9 cellular contexts compared by ENCODE assay signal in genomic region chr11:123457187-123457770, GRCh38. TPM values are rescaled to one million over a fixed set of nuclear protein-coding genes. Genes with fewer than 3 reads are reported as not detected.
DNase-seq lines count a peak whose midpoint lies in the region; ATAC-seq and TF ChIP-seq lines count a peak whose summit lies in the region.
"Had no signal": no experiment of that assay in that cellular context is flagged by ENCODE, and none has a peak within 500 bp of the region (broad histone marks: within the 10 kb centered on the region; RNA-seq: fewer than 3 reads in every experiment).

No MANE protein-coding gene starts in this region.

- peak overlapping the region; percentile 57 for H3K4me2 ChIP-seq in BLaER1

- DNase-seq in M059J (ENCODE audit: low read depth) (peak; percentile 49), medulla oblongata (ENCODE audit: extremely low spot score) (peak; percentile 86), NCI-H1694 (lab: John Stamatoyannopoulos, UW) (no peak), G401 (ENCODE audit: low spot score) (no peak), H4 (ENCODE audit: low spot score) (no peak), foreskin fibroblast (no peak)
- no peak for DNase-seq in activated naive CD8-positive, alpha-beta T cell treated with anti-CD3 and anti-CD28 coated beads, Interleukin-2, amount 10 ng/mL, durations not matched to agents 7 days and 5 days
- DNase-seq: NCI-H1092 treated with DMSO at 0.1 percent for 48 hours had no signal

- peaks cover 26% of the 10 kb centered on the region for H3K36me3 Mint-ChIP-seq in activated naive CD8-positive, alpha-beta T cell treated with anti-CD3 and anti-CD28 coated beads, Interleukin-2, amount 10 ng/mL, durations not matched to agents 7 days and 5 days

- H3K9me3 ChIP-seq in BLaER1, result no peaks in the 10 kb centered on the region

- H3K27me3 Mint-ChIP-seq in activated naive CD8-positive, alpha-beta T cell treated with anti-CD3 and anti-CD28 coated beads, Interleukin-2, amount 10 ng/mL, durations not matched to agents 7 days and 5 days, result no peaks in the 10 kb centered on the region

- TF ChIP-seq CTCF in foreskin fibroblast (IDR thresholded peaks at IDR 0.05; ENCODE audit: low read depth, low read length), result no peak

- peaks cover 53% of the 10 kb centered on the region for H3K4me1 ChIP-seq in BLaER1

- in situ Hi-C loops in G401 (cut with HindIII; ENCODE audit: low sequenced_read_pairs), result no loop called here

- no peaks in the 10 kb centered on the region for H4K20me1 ChIP-seq in BLaER1

- peak overlapping the region; percentile 77 for H3K4me3 Mint-ChIP-seq in activated naive CD8-positive, alpha-beta T cell treated with anti-CD3 and anti-CD28 coated beads, Interleukin-2, amount 10 ng/mL, durations not matched to agents 7 days and 5 days

- POLR2A ChIA-PET in activated naive CD8-positive, alpha-beta T cell treated with anti-CD3 and anti-CD28 coated beads, Interleukin-2, amount 10 ng/mL, durations not matched to agents 7 days and 5 days (lab: Charles Lee), result interaction anchor here (0.6 to 1.0 kb wide), 4 partner anchors 9 to 69 kb away, joined by 3 to 4 read pairs (median 3); no protein-coding TSS in a partner anchor

- H3K27ac Mint-ChIP-seq in activated naive CD8-positive, alpha-beta T cell treated with anti-CD3 and anti-CD28 coated beads, Interleukin-2, amount 10 ng/mL, durations not matched to agents 7 days and 5 days, result peak overlapping the region; percentile 94

- H3K9ac ChIP-seq in BLaER1, result no peak overlapping the region

- peaks cover 19% of the 10 kb centered on the region for H3K36me3 ChIP-seq in BLaER1

- no peaks in the 10 kb centered on the region for H3K27me3 ChIP-seq in BLaER1

- peak overlapping the region; percentile 50 for H3K27ac ChIP-seq in BLaER1

- H3K4me3 ChIP-seq in BLaER1, result no peak overlapping the region
- H3K4me3 ChIP-seq in foreskin fibroblast (ENCODE audit: low read depth in 1 of 2, low read length in 2 of 2), result no peak overlapping the region

- H3K9me3 Mint-ChIP-seq in activated naive CD8-positive, alpha-beta T cell treated with anti-CD3 and anti-CD28 coated beads, Interleukin-2, amount 10 ng/mL, durations not matched to agents 7 days and 5 days, result no peaks in the 10 kb centered on the region

- H3K4me1 Mint-ChIP-seq in activated naive CD8-positive, alpha-beta T cell treated with anti-CD3 and anti-CD28 coated beads, Interleukin-2, amount 10 ng/mL, durations not matched to agents 7 days and 5 days, result peaks cover 43% of the 10 kb centered on the region

- peak; percentile 71 for ATAC-seq in activated naive CD8-positive, alpha-beta T cell treated with anti-CD3 and anti-CD28 coated beads, Interleukin-2, amount 10 ng/mL, durations not matched to agents 7 days and 5 days (ENCODE audit: low read depth)

RNA-seq across cellular contexts. Expression of gene GRAMD1B, which starts 27.2 kb away (rescaled TPM):
- 36.4 and 41.5 TPM in 2 replicates for total RNA-seq in M059J (2014; rRNA removed; shearing (Covaris generic))
- 10 to 100 TPM; 30.3 to 36.2 TPM for total RNA-seq in activated naive CD8-positive, alpha-beta T cell treated with anti-CD3 and anti-CD28 coated beads, Interleukin-2, amount 10 ng/mL, durations not matched to agents 7 days and 5 days
- 31.0 and 33.3 TPM in 2 replicates for total RNA-seq in G401 (2014; rRNA removed; shearing (Covaris generic))
- 11.0 and 14.9 TPM in 2 replicates for total RNA-seq in H4 (2014; rRNA removed; shearing (Covaris generic))

Comparison
In these comparisons a context has a peak if more than half of its experiments do, and no peak if none do; other contexts are left out.
1. DNase-seq: peak in M059J (single experiment) and medulla oblongata (single experiment); none in activated naive CD8-positive, alpha-beta T cell treated with anti-CD3 and anti-CD28 coated beads, Interleukin-2, amount 10 ng/mL, durations not matched to agents 7 days and 5 days (single experiment), NCI-H1694 (single experiment), G401 (single experiment), H4 (single experiment) and foreskin fibroblast (0 of 2).